In the genomic region with DNA sequence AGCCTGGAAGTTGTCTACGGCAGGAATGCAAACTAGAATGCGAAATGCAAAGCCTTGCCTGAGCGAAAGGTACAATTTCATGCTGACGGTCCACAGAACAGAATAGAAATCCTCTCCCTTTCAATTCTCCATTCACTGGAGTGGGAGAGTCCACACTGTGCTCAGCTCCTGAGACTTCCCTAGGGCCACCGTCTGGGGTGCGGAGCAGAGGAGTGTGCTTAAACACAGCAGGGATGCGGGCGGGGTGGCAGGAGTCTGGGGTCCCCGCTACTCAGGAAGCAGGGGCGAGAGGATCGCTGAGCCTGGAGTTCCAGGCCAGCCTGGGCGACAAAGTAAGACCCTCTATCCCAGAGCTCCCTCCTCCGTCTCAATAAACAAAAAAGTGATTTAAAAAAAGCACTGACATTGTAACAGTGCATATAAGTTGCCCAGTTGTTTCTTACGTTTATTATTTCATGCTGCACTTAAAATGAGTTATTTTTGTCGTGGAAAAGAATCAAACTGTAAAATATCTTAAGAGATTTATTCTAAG, we compare ENCODE assay signal across 1 cellular context.
TF ChIP-seq lines count a peak whose summit lies in the region.

No MANE protein-coding gene starts in this region.

TF ChIP-seq in HepG2, 621 proteins besides CTCF, POLR2A, EP300 and RAD21 (continues in another document):
- TF ChIP-seq ZNF138 (CRISPR knock-in tag; IDR thresholded peaks at IDR 0.05; ENCODE audit: low read depth) (no peak), KAT2B (IDR thresholded peaks at IDR 0.05; ENCODE audit: borderline replicate concordance, low read depth, low read length) (no peak), BHLHE40 (IDR thresholded peaks at IDR 0.05; ENCODE audit: low read length) (no peak), SATB2 (CRISPR knock-in tag; IDR thresholded peaks at IDR 0.05) (no peak), HHEX (CRISPR knock-in tag; IDR thresholded peaks at IDR 0.05) (no peak), ZGPAT (CRISPR knock-in tag; IDR thresholded peaks at IDR 0.05) (no peak), EHMT2 (IDR thresholded peaks at IDR 0.05; ENCODE audit: borderline replicate concordance, low read depth, low read length) (no peak), ZBTB44 (CRISPR knock-in tag; IDR thresholded peaks at IDR 0.05) (no peak), ZNF549 (CRISPR knock-in tag; IDR thresholded peaks at IDR 0.05) (0 out of 2 replicates have a peak, but pooled peaks have one; percentile 20), FOXA1 (IDR thresholded peaks at IDR 0.05) (no peak), FOXA1 (CRISPR knock-in tag; IDR thresholded peaks at IDR 0.05) (no peak), ZNF589 (CRISPR knock-in tag; conservative IDR thresholded peaks at IDR 0.05) (no peak), ZNF737 (CRISPR knock-in tag; IDR thresholded peaks at IDR 0.05; ENCODE audit: borderline replicate concordance) (no peak), FUBP1 (CRISPR knock-in tag; IDR thresholded peaks at IDR 0.05; ENCODE audit: borderline replicate concordance) (no peak), ZNF274 (CRISPR knock-in tag; IDR thresholded peaks at IDR 0.05) (no peak), NR2F2 (IDR thresholded peaks at IDR 0.05; ENCODE audit: borderline replicate concordance, low read depth) (no peak), ZFP41 (CRISPR knock-in tag; IDR thresholded peaks at IDR 0.05; ENCODE audit: borderline replicate concordance) (no peak), ZC3H13 (CRISPR knock-in tag; IDR thresholded peaks at IDR 0.05) (no peak), ARNT2 (CRISPR knock-in tag; IDR thresholded peaks at IDR 0.05; ENCODE audit: low read depth) (no peak), ZBTB46 (CRISPR knock-in tag; IDR thresholded peaks at IDR 0.05; ENCODE audit: borderline replicate concordance) (no peak), TOPORS (CRISPR knock-in tag; IDR thresholded peaks at IDR 0.05) (0 out of 2 replicates have a peak, but pooled peaks have one; percentile 43), ZFP36L1 (CRISPR knock-in tag; IDR thresholded peaks at IDR 0.05) (no peak), NFKBIZ (CRISPR knock-in tag; IDR thresholded peaks at IDR 0.05) (no peak), CSRNP1 (CRISPR knock-in tag; IDR thresholded peaks at IDR 0.05) (0 out of 2 replicates have a peak, but pooled peaks have one; percentile 25), ZNF841 (CRISPR knock-in tag; IDR thresholded peaks at IDR 0.05; ENCODE audit: borderline replicate concordance) (no peak), NRL (CRISPR knock-in tag; IDR thresholded peaks at IDR 0.05; ENCODE audit: borderline replicate concordance) (no peak), ZMYM3 (CRISPR knock-in tag; IDR thresholded peaks at IDR 0.05) (no peak), DNMT1 (CRISPR knock-in tag; IDR thresholded peaks at IDR 0.05) (no peak), ZNF230 (CRISPR knock-in tag; IDR thresholded peaks at IDR 0.05) (peak; percentile 100), ZNF570 (CRISPR knock-in tag; IDR thresholded peaks at IDR 0.05; ENCODE audit: borderline replicate concordance) (no peak), HNF1B (CRISPR knock-in tag; IDR thresholded peaks at IDR 0.05) (no peak), STAG1 (CRISPR knock-in tag; IDR thresholded peaks at IDR 0.05) (peak; percentile 10; the same call in 1 of the 2 replicates), PRMT3 (CRISPR knock-in tag; IDR thresholded peaks at IDR 0.05; ENCODE audit: borderline replicate concordance, low read depth) (no peak), MBD4 (IDR thresholded peaks at IDR 0.05; ENCODE audit: borderline replicate concordance, low read length) (no peak), ZNF235 (CRISPR knock-in tag; IDR thresholded peaks at IDR 0.05; ENCODE audit: borderline replicate concordance) (no peak), THRA (CRISPR knock-in tag; IDR thresholded peaks at IDR 0.05; ENCODE audit: borderline replicate concordance) (no peak), ZNF558 (CRISPR knock-in tag; IDR thresholded peaks at IDR 0.05; ENCODE audit: borderline replicate concordance) (peak; percentile 32; the same call in 1 of the 2 replicates), ZSCAN20 (CRISPR knock-in tag; IDR thresholded peaks at IDR 0.05; ENCODE audit: borderline replicate concordance) (no peak), ZFY (CRISPR knock-in tag; IDR thresholded peaks at IDR 0.05) (no peak), GPN1 (CRISPR knock-in tag; IDR thresholded peaks at IDR 0.05; ENCODE audit: borderline replicate concordance) (no peak), SOX13 (IDR thresholded peaks at IDR 0.05) (no peak), SOX13 (CRISPR knock-in tag; conservative IDR thresholded peaks at IDR 0.05 in 1 of 2, IDR thresholded peaks at IDR 0.05 in 1 of 2) (no peak), ZNF766 (CRISPR knock-in tag; IDR thresholded peaks at IDR 0.05; ENCODE audit: borderline replicate concordance) (no peak), ZNF430 (CRISPR knock-in tag; IDR thresholded peaks at IDR 0.05) (no peak), IRF9 (CRISPR knock-in tag; IDR thresholded peaks at IDR 0.05; ENCODE audit: borderline replicate concordance) (no peak), NPAS2 (CRISPR knock-in tag; IDR thresholded peaks at IDR 0.05; ENCODE audit: borderline replicate concordance) (no peak), ATF7 (IDR thresholded peaks at IDR 0.05) (no peak), ATF7 (CRISPR knock-in tag; IDR thresholded peaks at IDR 0.05) (no peak), ZBTB42 (CRISPR knock-in tag; IDR thresholded peaks at IDR 0.05) (no peak), RBAK (CRISPR knock-in tag; IDR thresholded peaks at IDR 0.05) (no peak), ZBTB21 (CRISPR knock-in tag; IDR thresholded peaks at IDR 0.05) (no peak), ZNF431 (CRISPR knock-in tag; IDR thresholded peaks at IDR 0.05; ENCODE audit: borderline replicate concordance, low read depth) (no peak), SP140L (CRISPR knock-in tag; IDR thresholded peaks at IDR 0.05; ENCODE audit: borderline replicate concordance) (no peak), SOX6 (IDR thresholded peaks at IDR 0.05) (no peak), SOX6 (CRISPR knock-in tag; IDR thresholded peaks at IDR 0.05) (no peak), ZNF337 (CRISPR knock-in tag; IDR thresholded peaks at IDR 0.05; ENCODE audit: borderline replicate concordance, low read depth) (no peak), GABPB1 (CRISPR knock-in tag; IDR thresholded peaks at IDR 0.05) (no peak), NFE2L1 (CRISPR knock-in tag; IDR thresholded peaks at IDR 0.05; ENCODE audit: borderline replicate concordance) (no peak), PHF20 (CRISPR knock-in tag; IDR thresholded peaks at IDR 0.05) (no peak), ZNF20 (CRISPR knock-in tag; IDR thresholded peaks at IDR 0.05) (no peak), ZMYM2 (CRISPR knock-in tag; IDR thresholded peaks at IDR 0.05) (no peak)
- TF ChIP-seq, protein P1, sequence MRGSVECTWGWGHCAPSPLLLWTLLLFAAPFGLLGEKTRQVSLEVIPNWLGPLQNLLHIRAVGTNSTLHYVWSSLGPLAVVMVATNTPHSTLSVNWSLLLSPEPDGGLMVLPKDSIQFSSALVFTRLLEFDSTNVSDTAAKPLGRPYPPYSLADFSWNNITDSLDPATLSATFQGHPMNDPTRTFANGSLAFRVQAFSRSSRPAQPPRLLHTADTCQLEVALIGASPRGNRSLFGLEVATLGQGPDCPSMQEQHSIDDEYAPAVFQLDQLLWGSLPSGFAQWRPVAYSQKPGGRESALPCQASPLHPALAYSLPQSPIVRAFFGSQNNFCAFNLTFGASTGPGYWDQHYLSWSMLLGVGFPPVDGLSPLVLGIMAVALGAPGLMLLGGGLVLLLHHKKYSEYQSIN (CRISPR knock-in tag; IDR thresholded peaks at IDR 0.05; ENCODE audit: borderline replicate concordance) = no peak
